Comparison of ENCODE assay signal across 12 cellular contexts in genomic region chr10:97454330-97455036, GRCh38. TPM values are rescaled to one million over a fixed set of nuclear protein-coding genes. Genes with fewer than 3 reads are reported as not detected.
A peak's percentile ranks its signal among the peaks of the same experiment; 100 is the strongest.
DNase-seq lines count a peak whose midpoint lies in the region; ATAC-seq, FAIRE-seq and TF ChIP-seq lines count a peak whose summit lies in the region.
"Had no signal": no experiment of that assay in that cellular context is flagged by ENCODE, and none has a peak within 500 bp of the region (broad histone marks: within the 10 kb centered on the region; RNA-seq: fewer than 3 reads in every experiment).

No MANE protein-coding gene starts in this region.

- H3K4me3 ChIP-seq in fibroblast of pulmonary artery (replicated peaks; ENCODE audit: low read depth, low read length) (no peak overlapping the region), kidney (ENCODE audit: low read length in 2 of 2) (no peak overlapping the region)
- H3K4me3 ChIP-seq: ovary had no signal

- TF ChIP-seq CTCF in fibroblast of pulmonary artery (IDR thresholded peaks at IDR 0.05; ENCODE audit: low read length, missing control alignments) (no peak), kidney (IDR thresholded peaks at IDR 0.05; ENCODE audit: borderline replicate concordance, extremely low read depth, insufficient read depth) (no peak)

- FAIRE-seq in kidney (lab: Jason Lieb, UNC), result no peak
- FAIRE-seq: GM12892 had no signal

- peak; percentile 36 for DNase-seq in DMS 273 (lab: John Stamatoyannopoulos, UW; ENCODE audit: unreplicated experiment)
- DNase-seq in DMS 273 treated with DMSO at 0.1 percent for 48 hours (lab: John Stamatoyannopoulos, UW), result no peak
- DNase-seq in activated T-cell treated with anti-CD3 and anti-CD28 coated beads, Interleukin-2, amount 50 U/mL, for 72 hours, result peak; percentile 32 to 46
- DNase-seq in fibroblast of pulmonary artery (ENCODE audit: low read depth), result peak; percentile 62
- DNase-seq in stimulated activated CD4-positive, alpha-beta T cell treated with anti-CD3 and anti-CD28 coated beads, TNF-alpha, amount 100 ng/mL, for 4 hours (ENCODE audit: low read depth in 3 of 3), result peak in 2 of 3 experiments; percentile 9 to 36
- DNase-seq in NOMO-1 treated with dmso at 0.1 percent for 144 hours (lab: John Stamatoyannopoulos, UW; ENCODE audit: unreplicated experiment), result no peak
- no peak for DNase-seq in retina
- DNase-seq in kidney, result no peak
- DNase-seq: NCI-H1436 had no signal

- peaks cover 3 to 4% of the 10 kb centered on the region in 2 donors for H3K4me1 ChIP-seq in kidney (ENCODE audit: control insufficient read depth in 1 of 2, insufficient read depth in 1 of 2, low read depth in 1 of 2, low read length in 2 of 2)

- peak; percentile 77 to 85 for ATAC-seq in activated T-cell treated with anti-CD3 and anti-CD28 coated beads, Interleukin-2, amount 50 U/mL, for 72 hours (replicated peaks in 1 of 2)

- H3K36me3 Mint-ChIP-seq in activated T-cell treated with anti-CD3 and anti-CD28 coated beads, Interleukin-2, amount 50 U/mL, for 72 hours (ENCODE audit: insufficient read depth in 2 of 2), result peaks cover 10 to 22% of the 10 kb centered on the region in 2 donors

- no peaks in the 10 kb centered on the region for H3K9me3 Mint-ChIP-seq in activated T-cell treated with anti-CD3 and anti-CD28 coated beads, Interleukin-2, amount 50 U/mL, for 72 hours

- intact Hi-C loops in kidney (cut with DNase I), result no loop called here

- peak overlapping the region; percentile 99 for H3K27ac Mint-ChIP-seq in activated T-cell treated with anti-CD3 and anti-CD28 coated beads, Interleukin-2, amount 50 U/mL, for 72 hours

- no peak overlapping the region for H3K27ac ChIP-seq in kidney (ENCODE audit: low read depth in 2 of 2, low read length in 2 of 2)
- H3K27ac ChIP-seq: 22Rv1, ovary had no signal

- no peaks in the 10 kb centered on the region for H3K27me3 Mint-ChIP-seq in activated T-cell treated with anti-CD3 and anti-CD28 coated beads, Interleukin-2, amount 50 U/mL, for 72 hours (ENCODE audit: low read depth)

- H3K36me3 ChIP-seq in kidney (ENCODE audit: control insufficient read depth in 1 of 2, insufficient read depth in 2 of 2, low read length in 2 of 2), result peaks cover 14 to 26% of the 10 kb centered on the region in 2 donors
- H3K36me3 ChIP-seq: ovary had no signal

- peaks cover 47% of the 10 kb centered on the region for H3K4me1 Mint-ChIP-seq in activated T-cell treated with anti-CD3 and anti-CD28 coated beads, Interleukin-2, amount 50 U/mL, for 72 hours (ENCODE audit: low read depth)

- H3K9ac ChIP-seq in kidney (ENCODE audit: low read length in 2 of 2), result no peak overlapping the region

- no peaks in the 10 kb centered on the region for H3K9me3 ChIP-seq in kidney (ENCODE audit: control insufficient read depth in 1 of 2, low read length in 2 of 2)
- H3K9me3 ChIP-seq: ovary had no signal

- H3K4me3 Mint-ChIP-seq in activated T-cell treated with anti-CD3 and anti-CD28 coated beads, Interleukin-2, amount 50 U/mL, for 72 hours, result peak overlapping the region; percentile 68 to 72

RNA-seq across cellular contexts. Expression of gene ZDHHC16, which starts 8.5 kb away (rescaled TPM):
- 10 to 100 TPM; 35.5 to 37.8 TPM for total RNA-seq in activated T-cell treated with anti-CD3 and anti-CD28 coated beads, Interleukin-2, amount 50 U/mL, for 72 hours
- 35.9 TPM for total RNA-seq in kidney
- 48.9 TPM for polyA plus RNA-seq in kidney (ENCODE audit: insufficient read depth, low read depth, low replicate concordance)

RNA-seq across cellular contexts. Expression of gene EXOSC1, which starts 8.7 kb away (rescaled TPM):
- total RNA-seq in activated T-cell treated with anti-CD3 and anti-CD28 coated beads, Interleukin-2, amount 50 U/mL, for 72 hours, result 10 to 100 TPM; 75.3 to 75.7 TPM
- total RNA-seq in kidney, result 28.8 TPM
- 40.9 TPM for polyA plus RNA-seq in kidney (ENCODE audit: insufficient read depth, low read depth, low replicate concordance)

RNA-seq across cellular contexts. Expression of gene PGAM1, which starts 28.5 kb away (rescaled TPM):
- total RNA-seq in activated T-cell treated with anti-CD3 and anti-CD28 coated beads, Interleukin-2, amount 50 U/mL, for 72 hours, result 100 to 1,000 TPM; 362 to 512 TPM
- 161 TPM for total RNA-seq in kidney
- polyA plus RNA-seq in kidney (ENCODE audit: insufficient read depth, low read depth, low replicate concordance), result 328 TPM

RNA-seq across cellular contexts. Expression of gene MMS19, which starts 43.7 kb away (rescaled TPM):
- total RNA-seq in activated T-cell treated with anti-CD3 and anti-CD28 coated beads, Interleukin-2, amount 50 U/mL, for 72 hours, result 100 to 1,000 TPM in 1 of 2 donors, 10 to 100 TPM in 1; 92.2 to 113 TPM
- total RNA-seq in kidney, result 56.1 TPM
- polyA plus RNA-seq in kidney (ENCODE audit: insufficient read depth, low read depth, low replicate concordance), result 49.7 TPM

RNA-seq across cellular contexts. Expression of gene UBTD1, which starts 44.2 kb away (rescaled TPM):
- 1 to 10 TPM; 3.7 to 4.1 TPM for total RNA-seq in activated T-cell treated with anti-CD3 and anti-CD28 coated beads, Interleukin-2, amount 50 U/mL, for 72 hours
- 17.4 TPM for total RNA-seq in kidney
- 26.1 TPM for polyA plus RNA-seq in kidney (ENCODE audit: insufficient read depth, low read depth, low replicate concordance)

Comparison
In these comparisons a context has a peak if more than half of its experiments do, and no peak if none do; other contexts are left out.
1. DNase-seq: peak in DMS 273 (single experiment), activated T-cell treated with anti-CD3 and anti-CD28 coated beads, Interleukin-2, amount 50 U/mL, for 72 hours (2 of 2), fibroblast of pulmonary artery (single experiment) and stimulated activated CD4-positive, alpha-beta T cell treated with anti-CD3 and anti-CD28 coated beads, TNF-alpha, amount 100 ng/mL, for 4 hours (2 of 3); none in DMS 273 treated with DMSO at 0.1 percent for 48 hours (single experiment), NOMO-1 treated with dmso at 0.1 percent for 144 hours (single experiment), retina (single experiment) and kidney (single experiment).